Comparison of ENCODE assay signal across 8 cellular contexts in genomic region chr3:62318752-62319569, GRCh38.
A peak's percentile ranks its signal among the peaks of the same experiment; 100 is the strongest.
DNase-seq lines count a peak whose midpoint lies in the region; ATAC-seq lines count a peak whose summit lies in the region.

No MANE protein-coding gene starts in this region.

- peak overlapping the region; percentile 32 for H3K27ac ChIP-seq in epithelial cell of prostate

- ATAC-seq in GM18861 (IDR thresholded peaks at IDR 0.05; ENCODE audit: unreplicated experiment): peak; percentile 65
- ATAC-seq in HG03097 (IDR thresholded peaks at IDR 0.05; ENCODE audit: low FRiP score, unreplicated experiment): peak; percentile 95

- DNase-seq in NCI-H69 (lab: John Stamatoyannopoulos, UW): peak; percentile 94
- peak; percentile 74 for DNase-seq in activated T-cell treated with anti-CD3 and anti-CD28 coated beads for 48 hours (ENCODE audit: low read depth)
- peak; percentile 33 for DNase-seq in epithelial cell of prostate (ENCODE audit: low read depth, low spot score)
- DNase-seq in middle frontal gyrus (ENCODE audit: extremely low spot score, low spot score): peak; percentile 74
- peak; percentile 50 to 68 for DNase-seq in stimulated activated CD8-positive, alpha-beta memory T cell treated with anti-CD3 and anti-CD28 coated beads, Interleukin-15, amount 100 ng/mL, for 48 hours (ENCODE audit: low read depth in 2 of 2)
- no peak for DNase-seq in NCI-H2107 treated with DMSO at 0.1 percent for 48 hours (lab: John Stamatoyannopoulos, UW; ENCODE audit: unreplicated experiment)
